16 cellular contexts compared by ENCODE assay signal in genomic region chr3:33377931-33378330, GRCh38.
DNase-seq lines count a peak whose midpoint lies in the region; ATAC-seq and TF ChIP-seq lines count a peak whose summit lies in the region.
"Had no signal": no experiment of that assay in that cellular context is flagged by ENCODE, and none has a peak within 500 bp of the region (broad histone marks: within the 10 kb centered on the region; RNA-seq: fewer than 3 reads in every experiment).

No MANE protein-coding gene starts in this region.

- H3K4me3 Mint-ChIP-seq in H9: no peak overlapping the region
- no peak overlapping the region for H3K4me3 Mint-ChIP-seq in activated T-helper 17 cell treated with anti-CD3 and anti-CD28 coated beads, Interleukin-2, amount 50 U/mL, for 72 hours

- no peak overlapping the region for H2AFZ ChIP-seq in H9 (ENCODE audit: low read length)

- no peak overlapping the region for H2BK15ac ChIP-seq in H9 (ENCODE audit: low read depth, low read length)

- no peak overlapping the region for H3K14ac ChIP-seq in H9 (ENCODE audit: insufficient read depth, low read length)

- no peak overlapping the region for H4K8ac ChIP-seq in H9 (replicated peaks; ENCODE audit: insufficient read length, low read depth, low read length)

- no peaks in the 10 kb centered on the region for H3K23me2 ChIP-seq in H9 (ENCODE audit: insufficient read length, low read depth, low read length, poor library complexity, severe bottlenecking)

- TF ChIP-seq CTCF in H9 (conservative IDR thresholded peaks at IDR 0.05): no peak

- no peaks in the 10 kb centered on the region for H3K79me1 ChIP-seq in H9 (ENCODE audit: insufficient read depth, low read depth, low read length, poor library complexity, severe bottlenecking)

- no peak overlapping the region for H3K4ac ChIP-seq in H9 (ENCODE audit: low read depth, low read length)

- H3K27me3 Mint-ChIP-seq in H9 (ENCODE audit: low read depth): no peaks in the 10 kb centered on the region
- H3K27me3 Mint-ChIP-seq in activated T-helper 17 cell treated with anti-CD3 and anti-CD28 coated beads, Interleukin-2, amount 50 U/mL, for 72 hours: no peaks in the 10 kb centered on the region

- no peak for ATAC-seq in activated T-helper 17 cell treated with anti-CD3 and anti-CD28 coated beads, Interleukin-2, amount 50 U/mL, for 72 hours (replicated peaks)
- ATAC-seq: left lobe of liver had no signal

- H4K91ac ChIP-seq in H9 (ENCODE audit: insufficient read length, low read depth, low read length): no peak overlapping the region

- peaks cover 0 to 11% (median 0%) of the 10 kb centered on the region in 3 experiments; a peak in 4 of 7 replicates for H3K36me3 Mint-ChIP-seq in H9 (ENCODE audit: insufficient read depth in 1 of 3, low read depth in 3 of 3)
- H3K36me3 Mint-ChIP-seq in activated T-helper 17 cell treated with anti-CD3 and anti-CD28 coated beads, Interleukin-2, amount 50 U/mL, for 72 hours (ENCODE audit: low read depth): no peaks in the 10 kb centered on the region

- no peak overlapping the region for H2BK120ac ChIP-seq in H9 (ENCODE audit: low read depth, low read length, poor library complexity, severe bottlenecking)

- no peak overlapping the region for H3K23ac ChIP-seq in H9 (ENCODE audit: insufficient read length, low read depth, low read length)

- H3K79me2 ChIP-seq in H9 (ENCODE audit: insufficient read depth, low read length): no peaks in the 10 kb centered on the region

- no peak overlapping the region for H4K5ac ChIP-seq in H9 (ENCODE audit: insufficient read length, low read depth, low read length)

- H3K27ac ChIP-seq in H9 (ENCODE audit: insufficient read length, low read depth, low read length): no peak overlapping the region
- H3K27ac ChIP-seq: dorsolateral prefrontal cortex, neutrophil, upper lobe of left lung had no signal

- no peak overlapping the region for H3K56ac ChIP-seq in H9 (ENCODE audit: insufficient read length, low read depth, low read length)

- H3K9ac ChIP-seq in H9 (ENCODE audit: extremely low read depth, insufficient read length, low read length): no peak overlapping the region

- no peak overlapping the region for H2BK12ac ChIP-seq in H9 (ENCODE audit: insufficient read length, low read depth, low read length)

- DNase-seq in A172 (ENCODE audit: low spot score) (peak; percentile 72), H9 (no peak), amniotic epithelial cell (ENCODE audit: low read depth) (peak; percentile 42), hepatic stellate cell (ENCODE audit: low spot score) (peak; percentile 26), NCI-H510A treated with DMSO at 0.1 percent for 48 hours (lab: John Stamatoyannopoulos, UW) (no peak), amygdala (lab: John Stamatoyannopoulos, UW) (no peak)
- DNase-seq in stimulated activated CD4-positive, alpha-beta T cell treated with anti-CD3 and anti-CD28 coated beads, Interleukin-4, amount 100 ng/mL, for 1 hour: no peak
- DNase-seq: activated CD4-positive, CD25-positive, alpha-beta regulatory T cell; activated CD8-positive, alpha-beta memory T cell treated with anti-CD3 and anti-CD28 coated beads, Interleukin-2, amount 50 U/mL, for 48 hours; anterior cingulate cortex; dorsolateral prefrontal cortex; stimulated activated CD4-positive, alpha-beta T cell treated with anti-CD3 and anti-CD28 coated beads, Interleukin-12 subunit alpha, Interleukin-12 subunit beta, amount 100 ng/mL, for 4 hours; upper lobe of left lung had no signal

- peak overlapping the region in 2 of 3 experiments; percentile 14 to 34; a peak in 2 of 7 replicates for H3K27ac Mint-ChIP-seq in H9
- H3K27ac Mint-ChIP-seq in activated T-helper 17 cell treated with anti-CD3 and anti-CD28 coated beads, Interleukin-2, amount 50 U/mL, for 72 hours: no peak overlapping the region

- no peak overlapping the region for H3K4me2 ChIP-seq in H9 (ENCODE audit: insufficient read depth, insufficient read length, low read length)

- no peak overlapping the region for H2AK5ac ChIP-seq in H9 (ENCODE audit: insufficient read length, low read length)

- no CpG with 5 or more reads among the region's 3 CpGs for WGBS in H9 (ENCODE audit: extremely low coverage, insufficient read length, low lambda C conversion rate)

- H3K4me1 Mint-ChIP-seq in H9: peaks cover 12 to 13% of the 10 kb centered on the region in 2 experiments
- H3K4me1 Mint-ChIP-seq in activated T-helper 17 cell treated with anti-CD3 and anti-CD28 coated beads, Interleukin-2, amount 50 U/mL, for 72 hours: peaks cover 2% of the 10 kb centered on the region

- no peaks in the 10 kb centered on the region for H3K27me3 ChIP-seq in H9 (ENCODE audit: insufficient read depth, low read length)
- H3K27me3 ChIP-seq: dorsolateral prefrontal cortex, neutrophil, upper lobe of left lung had no signal

- H3T11ph ChIP-seq in H9 (ENCODE audit: low read length): no peak overlapping the region

- H3K18ac ChIP-seq in H9 (ENCODE audit: insufficient read length, low read depth, low read length): no peak overlapping the region

- no peaks in the 10 kb centered on the region for H3K9me3 ChIP-seq in H9 (ENCODE audit: control insufficient read depth, low read depth, low read length)
- H3K9me3 ChIP-seq: neutrophil, upper lobe of left lung had no signal

- H3K9me3 Mint-ChIP-seq in H9: no peaks in the 10 kb centered on the region
- H3K9me3 Mint-ChIP-seq in activated T-helper 17 cell treated with anti-CD3 and anti-CD28 coated beads, Interleukin-2, amount 50 U/mL, for 72 hours: no peaks in the 10 kb centered on the region

- H2BK20ac ChIP-seq in H9 (ENCODE audit: low read depth, low read length, poor library complexity, severe bottlenecking): no peak overlapping the region

- no peak overlapping the region for H2BK5ac ChIP-seq in H9 (ENCODE audit: insufficient read length, low read length)

- no peaks in the 10 kb centered on the region for H4K20me1 ChIP-seq in H9 (ENCODE audit: control insufficient read depth, insufficient read depth, insufficient read length)

- no peaks in the 10 kb centered on the region for H3K4me1 ChIP-seq in H9 (ENCODE audit: insufficient read depth, low read length)

Comparison
In these comparisons a context has a peak if more than half of its experiments do, and no peak if none do; other contexts are left out.
1. DNase-seq: peak in A172 (single experiment), amniotic epithelial cell (single experiment) and hepatic stellate cell (single experiment); none in H9 (single experiment), NCI-H510A treated with DMSO at 0.1 percent for 48 hours (single experiment), stimulated activated CD4-positive, alpha-beta T cell treated with anti-CD3 and anti-CD28 coated beads, Interleukin-4, amount 100 ng/mL, for 1 hour (single experiment) and amygdala (0 of 56).